ENCODE assay signal across 8 cellular contexts in the genomic region with DNA sequence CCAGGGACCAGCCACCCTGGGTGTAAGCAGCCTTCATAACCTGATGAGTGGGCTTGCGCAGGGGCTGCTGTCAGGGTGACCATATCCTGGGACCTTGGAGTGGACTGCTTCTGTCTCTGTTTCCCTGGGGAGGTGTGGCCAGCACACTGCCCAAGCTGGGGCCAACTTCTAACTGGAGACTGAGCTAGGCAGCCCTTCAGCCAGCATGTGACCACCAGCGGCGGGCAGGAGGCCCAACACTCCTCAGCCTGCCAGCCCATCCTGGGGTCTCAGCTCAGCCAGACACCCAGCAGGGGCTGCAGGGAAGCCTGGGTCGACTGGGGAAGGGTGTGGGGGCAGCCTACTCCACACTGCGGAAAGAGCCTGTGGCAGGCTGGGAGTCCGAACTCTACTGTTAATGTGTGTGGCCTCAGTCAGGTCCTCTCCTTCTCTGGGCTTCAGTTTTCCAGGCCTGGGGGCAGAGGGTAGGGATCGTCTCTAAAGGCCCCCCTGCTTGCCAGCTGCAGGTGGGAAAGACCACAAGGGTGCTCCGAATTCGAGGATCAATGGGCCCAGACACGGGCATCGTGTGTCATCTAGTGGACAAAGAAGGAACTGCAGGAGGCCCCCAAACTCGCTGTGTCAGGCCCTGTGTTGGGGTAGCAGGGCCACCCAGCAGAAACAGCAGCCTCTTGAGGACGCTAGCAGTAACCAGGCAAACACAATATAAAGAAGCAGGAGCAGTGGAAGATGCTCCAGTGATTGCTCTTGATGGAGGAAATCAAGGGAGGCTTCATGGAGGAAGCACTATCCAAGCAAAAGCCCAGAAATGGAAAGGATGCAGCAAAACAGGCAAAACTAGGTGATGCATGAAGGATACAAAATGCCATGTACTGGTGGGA. TPM values are rescaled to one million over a fixed set of nuclear protein-coding genes. Genes with fewer than 3 reads are reported as not detected.
DNase-seq lines count a peak whose midpoint lies in the region; ATAC-seq and TF ChIP-seq lines count a peak whose summit lies in the region.

No MANE protein-coding gene starts in this region.

- peak; percentile 99 for TF ChIP-seq CTCF in astrocyte of the spinal cord (IDR thresholded peaks at IDR 0.05; ENCODE audit: low read depth, low read length)

- DNase-seq in DMS79 (lab: John Stamatoyannopoulos, UW): peak; percentile 5
- no peak for DNase-seq in DMS79 treated with DMSO at 0.1 percent for 48 hours (lab: John Stamatoyannopoulos, UW)
- peak; percentile 59 for DNase-seq in LHCN-M2 (ENCODE audit: low read depth)
- DNase-seq in T1000 (lab: John Stamatoyannopoulos, UW): peak; percentile 62
- peak; percentile 33 for DNase-seq in astrocyte of the spinal cord (ENCODE audit: low read depth, low spot score)
- peak; percentile 78 for DNase-seq in inferior parietal cortex (ENCODE audit: extremely low spot score)
- DNase-seq in stimulated activated CD4-positive, alpha-beta T cell treated with anti-CD3 and anti-CD28 coated beads, Interleukin-2, amount 100 ng/mL, for 48 hours: peak; percentile 75 to 77

- H3K4me3 ChIP-seq in astrocyte of the spinal cord (ENCODE audit: low read depth, low read length): no peak overlapping the region

- ATAC-seq in HG02571 (IDR thresholded peaks at IDR 0.05; ENCODE audit: unreplicated experiment): no peak

- in situ Hi-C loops in astrocyte of the spinal cord (cut with HindIII; ENCODE audit: low sequenced_read_pairs): no loop called here

RNA-seq across cellular contexts. Expression of a gene that starts 2.0 kb away (rescaled TPM):
- total RNA-seq in LHCN-M2 (2014; rRNA removed): not detected in 2 replicates
- 0.01 TPM for polyA plus RNA-seq in LHCN-M2 (2012)

RNA-seq across cellular contexts. Expression of a gene that starts 7.0 kb away (rescaled TPM):
- total RNA-seq in LHCN-M2 (2014; rRNA removed): 1.5 and 8.2 TPM in 2 replicates
- 56.7 TPM for polyA plus RNA-seq in LHCN-M2 (2012)

RNA-seq across cellular contexts. Expression of a gene that starts 8.5 kb away (rescaled TPM):
- 45.7 and 48.7 TPM in 2 replicates for total RNA-seq in LHCN-M2 (2014; rRNA removed)
- 36.3 TPM for polyA plus RNA-seq in LHCN-M2 (2012)

RNA-seq across cellular contexts. Expression of a gene that starts 36.4 kb away (rescaled TPM):
- 3.5 and 6.9 TPM in 2 replicates for total RNA-seq in LHCN-M2 (2014; rRNA removed)
- polyA plus RNA-seq in LHCN-M2 (2012): 3.0 TPM

RNA-seq across cellular contexts. Expression of a gene that starts 37.1 kb away (rescaled TPM):
- 79.2 and 99.6 TPM in 2 replicates for total RNA-seq in LHCN-M2 (2014; rRNA removed)
- polyA plus RNA-seq in LHCN-M2 (2012): 61.7 TPM
